ENCODE assay signal across 1 cellular context in the genomic region with DNA sequence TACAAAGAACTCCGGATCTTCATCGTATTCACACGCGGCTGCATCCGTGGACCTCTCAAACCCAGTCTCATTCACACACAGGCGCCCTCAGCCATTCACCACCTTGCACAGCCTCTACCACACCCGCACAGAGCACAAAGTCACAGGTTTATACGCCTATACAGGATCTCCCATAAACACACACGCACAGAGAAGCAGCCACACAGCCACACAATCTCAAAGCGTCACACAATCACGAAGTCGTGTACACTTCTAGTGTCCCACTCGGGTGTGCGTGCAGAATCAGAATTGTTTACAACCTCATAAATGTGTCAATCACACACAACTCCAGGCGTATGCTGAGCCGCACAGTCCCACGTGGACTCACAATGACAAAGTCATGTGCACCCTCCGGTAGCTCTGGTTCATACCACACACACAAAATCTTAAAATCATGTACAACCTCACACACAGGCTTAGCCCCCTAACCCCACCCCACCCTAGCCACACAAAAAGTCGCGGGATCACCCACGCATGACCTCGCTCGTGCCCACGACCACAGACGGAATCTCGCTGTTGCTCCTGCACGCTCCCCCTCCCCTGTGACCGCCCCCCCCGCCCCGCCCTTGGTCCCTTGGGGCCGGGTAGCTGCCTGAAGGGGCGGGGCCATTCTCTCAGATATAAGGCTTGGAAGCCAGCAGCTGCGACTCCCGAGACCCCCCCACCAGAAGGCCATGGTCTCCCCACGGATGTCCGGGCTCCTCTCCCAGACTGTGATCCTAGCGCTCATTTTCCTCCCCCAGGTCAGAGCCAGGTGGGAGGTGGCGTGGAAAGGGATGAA.
TF ChIP-seq lines count a peak whose summit lies in the region.

A gene with protein sequence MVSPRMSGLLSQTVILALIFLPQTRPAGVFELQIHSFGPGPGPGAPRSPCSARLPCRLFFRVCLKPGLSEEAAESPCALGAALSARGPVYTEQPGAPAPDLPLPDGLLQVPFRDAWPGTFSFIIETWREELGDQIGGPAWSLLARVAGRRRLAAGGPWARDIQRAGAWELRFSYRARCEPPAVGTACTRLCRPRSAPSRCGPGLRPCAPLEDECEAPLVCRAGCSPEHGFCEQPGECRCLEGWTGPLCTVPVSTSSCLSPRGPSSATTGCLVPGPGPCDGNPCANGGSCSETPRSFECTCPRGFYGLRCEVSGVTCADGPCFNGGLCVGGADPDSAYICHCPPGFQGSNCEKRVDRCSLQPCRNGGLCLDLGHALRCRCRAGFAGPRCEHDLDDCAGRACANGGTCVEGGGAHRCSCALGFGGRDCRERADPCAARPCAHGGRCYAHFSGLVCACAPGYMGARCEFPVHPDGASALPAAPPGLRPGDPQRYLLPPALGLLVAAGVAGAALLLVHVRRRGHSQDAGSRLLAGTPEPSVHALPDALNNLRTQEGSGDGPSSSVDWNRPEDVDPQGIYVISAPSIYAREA (plus strand): TSS at position 686 of the 820 bp plus-strand sequence. CDS start 28 bp downstream, at position 714.

TF ChIP-seq in HepG2, 621 proteins besides CTCF, POLR2A, EP300 and RAD21 (continued from another document):
- TF ChIP-seq SNAI1 (CRISPR knock-in tag; IDR thresholded peaks at IDR 0.05; ENCODE audit: borderline replicate concordance) (no peak), HDAC1 (CRISPR knock-in tag; IDR thresholded peaks at IDR 0.05) (0 out of 2 replicates have a peak, but pooled peaks have one; percentile 0), NKX3-1 (CRISPR knock-in tag; IDR thresholded peaks at IDR 0.05) (no peak), ZNF670 (CRISPR knock-in tag; IDR thresholded peaks at IDR 0.05; ENCODE audit: borderline replicate concordance) (no peak)
- TF ChIP-seq, protein P1, sequence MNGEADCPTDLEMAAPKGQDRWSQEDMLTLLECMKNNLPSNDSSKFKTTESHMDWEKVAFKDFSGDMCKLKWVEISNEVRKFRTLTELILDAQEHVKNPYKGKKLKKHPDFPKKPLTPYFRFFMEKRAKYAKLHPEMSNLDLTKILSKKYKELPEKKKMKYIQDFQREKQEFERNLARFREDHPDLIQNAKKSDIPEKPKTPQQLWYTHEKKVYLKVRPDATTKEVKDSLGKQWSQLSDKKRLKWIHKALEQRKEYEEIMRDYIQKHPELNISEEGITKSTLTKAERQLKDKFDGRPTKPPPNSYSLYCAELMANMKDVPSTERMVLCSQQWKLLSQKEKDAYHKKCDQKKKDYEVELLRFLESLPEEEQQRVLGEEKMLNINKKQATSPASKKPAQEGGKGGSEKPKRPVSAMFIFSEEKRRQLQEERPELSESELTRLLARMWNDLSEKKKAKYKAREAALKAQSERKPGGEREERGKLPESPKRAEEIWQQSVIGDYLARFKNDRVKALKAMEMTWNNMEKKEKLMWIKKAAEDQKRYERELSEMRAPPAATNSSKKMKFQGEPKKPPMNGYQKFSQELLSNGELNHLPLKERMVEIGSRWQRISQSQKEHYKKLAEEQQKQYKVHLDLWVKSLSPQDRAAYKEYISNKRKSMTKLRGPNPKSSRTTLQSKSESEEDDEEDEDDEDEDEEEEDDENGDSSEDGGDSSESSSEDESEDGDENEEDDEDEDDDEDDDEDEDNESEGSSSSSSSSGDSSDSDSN (CRISPR knock-in tag; IDR thresholded peaks at IDR 0.05): 0 out of 2 replicates have a peak, but pooled peaks have one; percentile 5
- TF ChIP-seq, protein P2, sequence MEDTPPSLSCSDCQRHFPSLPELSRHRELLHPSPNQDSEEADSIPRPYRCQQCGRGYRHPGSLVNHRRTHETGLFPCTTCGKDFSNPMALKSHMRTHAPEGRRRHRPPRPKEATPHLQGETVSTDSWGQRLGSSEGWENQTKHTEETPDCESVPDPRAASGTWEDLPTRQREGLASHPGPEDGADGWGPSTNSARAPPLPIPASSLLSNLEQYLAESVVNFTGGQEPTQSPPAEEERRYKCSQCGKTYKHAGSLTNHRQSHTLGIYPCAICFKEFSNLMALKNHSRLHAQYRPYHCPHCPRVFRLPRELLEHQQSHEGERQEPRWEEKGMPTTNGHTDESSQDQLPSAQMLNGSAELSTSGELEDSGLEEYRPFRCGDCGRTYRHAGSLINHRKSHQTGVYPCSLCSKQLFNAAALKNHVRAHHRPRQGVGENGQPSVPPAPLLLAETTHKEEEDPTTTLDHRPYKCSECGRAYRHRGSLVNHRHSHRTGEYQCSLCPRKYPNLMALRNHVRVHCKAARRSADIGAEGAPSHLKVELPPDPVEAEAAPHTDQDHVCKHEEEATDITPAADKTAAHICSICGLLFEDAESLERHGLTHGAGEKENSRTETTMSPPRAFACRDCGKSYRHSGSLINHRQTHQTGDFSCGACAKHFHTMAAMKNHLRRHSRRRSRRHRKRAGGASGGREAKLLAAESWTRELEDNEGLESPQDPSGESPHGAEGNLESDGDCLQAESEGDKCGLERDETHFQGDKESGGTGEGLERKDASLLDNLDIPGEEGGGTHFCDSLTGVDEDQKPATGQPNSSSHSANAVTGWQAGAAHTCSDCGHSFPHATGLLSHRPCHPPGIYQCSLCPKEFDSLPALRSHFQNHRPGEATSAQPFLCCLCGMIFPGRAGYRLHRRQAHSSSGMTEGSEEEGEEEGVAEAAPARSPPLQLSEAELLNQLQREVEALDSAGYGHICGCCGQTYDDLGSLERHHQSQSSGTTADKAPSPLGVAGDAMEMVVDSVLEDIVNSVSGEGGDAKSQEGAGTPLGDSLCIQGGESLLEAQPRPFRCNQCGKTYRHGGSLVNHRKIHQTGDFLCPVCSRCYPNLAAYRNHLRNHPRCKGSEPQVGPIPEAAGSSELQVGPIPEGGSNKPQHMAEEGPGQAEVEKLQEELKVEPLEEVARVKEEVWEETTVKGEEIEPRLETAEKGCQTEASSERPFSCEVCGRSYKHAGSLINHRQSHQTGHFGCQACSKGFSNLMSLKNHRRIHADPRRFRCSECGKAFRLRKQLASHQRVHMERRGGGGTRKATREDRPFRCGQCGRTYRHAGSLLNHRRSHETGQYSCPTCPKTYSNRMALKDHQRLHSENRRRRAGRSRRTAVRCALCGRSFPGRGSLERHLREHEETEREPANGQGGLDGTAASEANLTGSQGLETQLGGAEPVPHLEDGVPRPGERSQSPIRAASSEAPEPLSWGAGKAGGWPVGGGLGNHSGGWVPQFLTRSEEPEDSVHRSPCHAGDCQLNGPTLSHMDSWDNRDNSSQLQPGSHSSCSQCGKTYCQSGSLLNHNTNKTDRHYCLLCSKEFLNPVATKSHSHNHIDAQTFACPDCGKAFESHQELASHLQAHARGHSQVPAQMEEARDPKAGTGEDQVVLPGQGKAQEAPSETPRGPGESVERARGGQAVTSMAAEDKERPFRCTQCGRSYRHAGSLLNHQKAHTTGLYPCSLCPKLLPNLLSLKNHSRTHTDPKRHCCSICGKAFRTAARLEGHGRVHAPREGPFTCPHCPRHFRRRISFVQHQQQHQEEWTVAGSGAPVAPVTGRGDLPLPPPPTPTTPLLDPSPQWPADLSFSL (CRISPR knock-in tag; IDR thresholded peaks at IDR 0.05): peak; percentile 84; the same call in 1 of the 2 replicates
- TF ChIP-seq, protein P3, sequence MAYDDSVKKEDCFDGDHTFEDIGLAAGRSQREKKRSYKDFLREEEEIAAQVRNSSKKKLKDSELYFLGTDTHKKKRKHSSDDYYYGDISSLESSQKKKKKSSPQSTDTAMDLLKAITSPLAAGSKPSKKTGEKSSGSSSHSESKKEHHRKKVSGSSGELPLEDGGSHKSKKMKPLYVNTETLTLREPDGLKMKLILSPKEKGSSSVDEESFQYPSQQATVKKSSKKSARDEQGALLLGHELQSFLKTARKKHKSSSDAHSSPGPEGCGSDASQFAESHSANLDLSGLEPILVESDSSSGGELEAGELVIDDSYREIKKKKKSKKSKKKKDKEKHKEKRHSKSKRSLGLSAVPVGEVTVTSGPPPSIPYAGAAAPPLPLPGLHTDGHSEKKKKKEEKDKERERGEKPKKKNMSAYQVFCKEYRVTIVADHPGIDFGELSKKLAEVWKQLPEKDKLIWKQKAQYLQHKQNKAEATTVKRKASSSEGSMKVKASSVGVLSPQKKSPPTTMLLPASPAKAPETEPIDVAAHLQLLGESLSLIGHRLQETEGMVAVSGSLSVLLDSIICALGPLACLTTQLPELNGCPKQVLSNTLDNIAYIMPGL (CRISPR knock-in tag; IDR thresholded peaks at IDR 0.05; ENCODE audit: borderline replicate concordance in 1 of 2, low read depth in 1 of 2): 0 out of 4 replicates have a peak, but pooled peaks of 1 of the 2 experiments have one; percentile 12
